ENCODE assay signal across 1 cellular context in genomic region chr21:43731476-43731875, GRCh38.
TF ChIP-seq lines count a peak whose summit lies in the region.

No MANE protein-coding gene starts in this region.

TF ChIP-seq in HEK293T, 16 proteins besides CTCF, POLR2A, EP300 and RAD21 (continued from another document):
- TF ChIP-seq, protein P1, sequence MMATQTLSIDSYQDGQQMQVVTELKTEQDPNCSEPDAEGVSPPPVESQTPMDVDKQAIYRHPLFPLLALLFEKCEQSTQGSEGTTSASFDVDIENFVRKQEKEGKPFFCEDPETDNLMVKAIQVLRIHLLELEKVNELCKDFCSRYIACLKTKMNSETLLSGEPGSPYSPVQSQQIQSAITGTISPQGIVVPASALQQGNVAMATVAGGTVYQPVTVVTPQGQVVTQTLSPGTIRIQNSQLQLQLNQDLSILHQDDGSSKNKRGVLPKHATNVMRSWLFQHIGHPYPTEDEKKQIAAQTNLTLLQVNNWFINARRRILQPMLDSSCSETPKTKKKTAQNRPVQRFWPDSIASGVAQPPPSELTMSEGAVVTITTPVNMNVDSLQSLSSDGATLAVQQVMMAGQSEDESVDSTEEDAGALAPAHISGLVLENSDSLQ (IDR thresholded peaks at IDR 0.05) = no peak
- TF ChIP-seq L3MBTL2 (conservative IDR thresholded peaks at IDR 0.05) = no peak
- TF ChIP-seq ARNT (IDR thresholded peaks at IDR 0.05) = no peak
- no peak for TF ChIP-seq LEF1 (IDR thresholded peaks at IDR 0.05; ENCODE audit: borderline replicate concordance)
- no peak for TF ChIP-seq TARDBP (IDR thresholded peaks at IDR 0.05)
- no peak for TF ChIP-seq ZNF384 (IDR thresholded peaks at IDR 0.05)
- TF ChIP-seq HDGF (IDR thresholded peaks at IDR 0.05; ENCODE audit: borderline replicate concordance) = no peak
- no peak for TF ChIP-seq SP1 (IDR thresholded peaks at IDR 0.05)
- TF ChIP-seq ELF4 (IDR thresholded peaks at IDR 0.05) = no peak
- TF ChIP-seq FOXK2 (IDR thresholded peaks at IDR 0.05) = no peak
- TF ChIP-seq BHLHE40 (IDR thresholded peaks at IDR 0.05; ENCODE audit: borderline replicate concordance) = no peak
- TF ChIP-seq NFRKB (IDR thresholded peaks at IDR 0.05) = no peak
- TF ChIP-seq SUZ12 (IDR thresholded peaks at IDR 0.05) = no peak
- TF ChIP-seq CTBP1 (IDR thresholded peaks at IDR 0.05; ENCODE audit: borderline replicate concordance) = no peak
TF ChIP-seq in HEK293T: peak in this region for 0.
